ENCODE assay signal across 9 cellular contexts in the genomic region with DNA sequence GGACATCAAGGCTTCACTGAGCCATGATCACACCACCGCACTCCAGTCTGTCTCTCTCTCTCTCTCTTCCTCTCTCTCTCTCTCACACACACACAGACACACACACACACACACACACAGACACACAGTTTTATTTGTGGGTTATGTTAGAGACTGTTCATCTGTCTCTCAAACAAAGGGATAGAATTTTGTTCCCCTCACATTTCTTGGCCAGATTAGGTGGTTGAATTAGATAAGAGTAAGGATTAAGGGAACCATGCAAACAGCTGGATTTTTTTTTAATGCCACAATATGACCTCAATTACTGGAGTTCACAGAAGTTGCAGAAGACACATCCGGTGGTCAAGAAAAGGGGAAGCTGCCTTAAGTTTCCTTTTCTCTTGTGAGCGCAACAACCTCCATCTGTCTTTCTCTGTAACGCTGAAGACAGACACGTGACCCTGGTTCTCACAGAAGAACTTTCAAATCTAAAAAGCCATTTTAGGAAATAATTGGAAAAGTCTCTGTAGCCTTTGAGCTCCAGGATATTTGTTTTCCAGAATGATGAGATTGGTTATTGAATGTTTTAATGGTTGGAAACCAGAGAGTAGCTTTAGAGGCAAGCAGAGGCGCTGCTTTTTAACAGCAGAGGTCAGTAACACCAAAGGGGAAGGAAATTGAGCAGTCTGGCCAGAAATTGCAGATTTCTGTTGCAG. TPM values are rescaled to one million over a fixed set of nuclear protein-coding genes. Genes with fewer than 3 reads are reported as not detected.
DNase-seq lines count a peak whose midpoint lies in the region; TF ChIP-seq lines count a peak whose summit lies in the region.
"Had no signal": no experiment of that assay in that cellular context is flagged by ENCODE, and none has a peak within 500 bp of the region (broad histone marks: within the 10 kb centered on the region; RNA-seq: fewer than 3 reads in every experiment).

No MANE protein-coding gene starts in this region.

- H3F3A ChIP-seq in MM.1S (ENCODE audit: insufficient read depth, low read length) = peaks cover 8% of the 10 kb centered on the region; the same call in 1 of the 2 replicates

- WGBS in liver = 16% methylated on average over 6 of the region's 6 CpGs

- H3K27ac Mint-ChIP-seq in brain = peak overlapping the region in 1 of 5 experiments; percentile 33

- POLR2A ChIA-PET in HEK293T (lab: Yijun Ruan, JAX) = no interaction called here

- TF ChIP-seq CTCF in AG09309 (IDR thresholded peaks at IDR 0.05; ENCODE audit: control insufficient read depth, insufficient read depth, low read depth, low read length, missing control alignments) = peak; percentile 56
- TF ChIP-seq CTCF in GM12872 (IDR thresholded peaks at IDR 0.05; ENCODE audit: insufficient read depth, low read depth, low read length) = peak; percentile 74
- peak; percentile 75 for TF ChIP-seq CTCF in MM.1S (IDR thresholded peaks at IDR 0.05; ENCODE audit: low read length)
- peak; percentile 72 to 76 for TF ChIP-seq CTCF in brain (conservative IDR thresholded peaks at IDR 0.05)
- peak; percentile 90 for TF ChIP-seq CTCF in liver (IDR thresholded peaks at IDR 0.05; ENCODE audit: low read depth, low read length, missing input control)

- peak overlapping the region; percentile 58 for H3K4me2 ChIP-seq in MM.1S (ENCODE audit: low read depth, low read length)

- no peaks in the 10 kb centered on the region for H3K27me3 ChIP-seq in MM.1S (replicated peaks; ENCODE audit: insufficient read depth, low read length)
- H3K27me3 ChIP-seq in liver (ENCODE audit: control insufficient read depth in 4 of 4, insufficient read depth in 4 of 4, low read length in 3 of 4) = no peaks in the 10 kb centered on the region

- no peak overlapping the region for H3K4me3 Mint-ChIP-seq in brain

- H3K4me3 ChIP-seq in AG09309 (ENCODE audit: control insufficient read depth, low read depth, low read length) (no peak overlapping the region), MM.1S (ENCODE audit: low read length) (peak overlapping the region; percentile 39), liver (ENCODE audit: low read depth in 1 of 3, low read length in 3 of 3) (peak overlapping the region in 2 of 3 donors; percentile 5 to 19)

- H3K27ac ChIP-seq in MM.1S (ENCODE audit: low read length) = no peak overlapping the region
- H3K27ac ChIP-seq in liver (ENCODE audit: low read depth in 1 of 2, low read length in 2 of 2) = peak overlapping the region; percentile 90

- H3K27me3 Mint-ChIP-seq in brain = no peaks in the 10 kb centered on the region

- CTCF ChIA-PET in HEK293T (lab: Yijun Ruan, JAX) = interaction anchor here (0.5 to 2.2 kb wide), 11 partner anchors 30 to 462 kb away, joined by 3 to 12 read pairs (median 4); no protein-coding TSS in a partner anchor

- peak overlapping the region; percentile 33 for H2AFZ ChIP-seq in MM.1S (ENCODE audit: low read length)

- no peaks in the 10 kb centered on the region for H3K9me2 ChIP-seq in MM.1S (replicated peaks; ENCODE audit: insufficient read depth, low read length)

- H3K9me3 ChIP-seq in MM.1S (replicated peaks; ENCODE audit: insufficient read depth, low read length) (no peaks in the 10 kb centered on the region), liver (ENCODE audit: control insufficient read depth in 4 of 4, low read length in 3 of 4) (no peaks in the 10 kb centered on the region)

- no peaks in the 10 kb centered on the region for H3K36me3 ChIP-seq in MM.1S (replicated peaks; ENCODE audit: insufficient read depth, low read length)
- H3K36me3 ChIP-seq in liver (ENCODE audit: control insufficient read depth in 4 of 4, insufficient read depth in 3 of 4, low read depth in 1 of 4, low read length in 3 of 4) = no peaks in the 10 kb centered on the region

- peaks cover 0 to 9% (median 6%) of the 10 kb centered on the region in 5 experiments for H3K9me3 Mint-ChIP-seq in brain

- H3K36me3 Mint-ChIP-seq in brain = no peaks in the 10 kb centered on the region

- H3K4me1 Mint-ChIP-seq in brain = peaks cover 12% of the 10 kb centered on the region

- H3K79me2 ChIP-seq in MM.1S (ENCODE audit: low read length) = no peaks in the 10 kb centered on the region

- H3K4me1 ChIP-seq in MM.1S (ENCODE audit: low read length) (peaks cover 8% of the 10 kb centered on the region), liver (ENCODE audit: control insufficient read depth in 4 of 4, insufficient read depth in 4 of 4, low read length in 3 of 4) (peaks cover 6 to 19% (median 12%) of the 10 kb centered on the region in 4 donors)

- TF ChIP-seq RAD21 in liver (IDR thresholded peaks at IDR 0.05) = peak; percentile 96 to 99

- H3K9ac ChIP-seq in MM.1S (ENCODE audit: low read length) (no peak overlapping the region), liver (ENCODE audit: low read depth in 1 of 2, low read length in 2 of 2) (peak overlapping the region; percentile 86 to 91)

- DNase-seq in AG09309 (ENCODE audit: low read depth) (no peak), HEK293T (ENCODE audit: extremely low spot score) (peak; percentile 19), MM.1S (peak; percentile 69), NCI-H2029 (lab: John Stamatoyannopoulos, UW) (no peak), activated gamma-delta T cell (lab: John Stamatoyannopoulos, UW) (no peak)

- no peaks in the 10 kb centered on the region for H4K20me1 ChIP-seq in MM.1S (ENCODE audit: insufficient read depth, low read length)

TF ChIP-seq in HEK293T, 16 proteins besides CTCF, POLR2A, EP300 and RAD21:
- TF ChIP-seq FOXM1 (IDR thresholded peaks at IDR 0.05; ENCODE audit: borderline replicate concordance) (no peak), L3MBTL2 (conservative IDR thresholded peaks at IDR 0.05) (no peak), FOXA1 (IDR thresholded peaks at IDR 0.05) (no peak), ZNF384 (IDR thresholded peaks at IDR 0.05) (no peak), ELF4 (IDR thresholded peaks at IDR 0.05) (no peak), SUZ12 (IDR thresholded peaks at IDR 0.05) (no peak), ARNT (IDR thresholded peaks at IDR 0.05) (no peak), TARDBP (IDR thresholded peaks at IDR 0.05) (no peak), CTBP1 (IDR thresholded peaks at IDR 0.05; ENCODE audit: borderline replicate concordance) (no peak), NFRKB (IDR thresholded peaks at IDR 0.05) (no peak), BHLHE40 (IDR thresholded peaks at IDR 0.05; ENCODE audit: borderline replicate concordance) (no peak), LEF1 (IDR thresholded peaks at IDR 0.05; ENCODE audit: borderline replicate concordance) (no peak), SP1 (IDR thresholded peaks at IDR 0.05) (no peak)
- TF ChIP-seq, protein P1, sequence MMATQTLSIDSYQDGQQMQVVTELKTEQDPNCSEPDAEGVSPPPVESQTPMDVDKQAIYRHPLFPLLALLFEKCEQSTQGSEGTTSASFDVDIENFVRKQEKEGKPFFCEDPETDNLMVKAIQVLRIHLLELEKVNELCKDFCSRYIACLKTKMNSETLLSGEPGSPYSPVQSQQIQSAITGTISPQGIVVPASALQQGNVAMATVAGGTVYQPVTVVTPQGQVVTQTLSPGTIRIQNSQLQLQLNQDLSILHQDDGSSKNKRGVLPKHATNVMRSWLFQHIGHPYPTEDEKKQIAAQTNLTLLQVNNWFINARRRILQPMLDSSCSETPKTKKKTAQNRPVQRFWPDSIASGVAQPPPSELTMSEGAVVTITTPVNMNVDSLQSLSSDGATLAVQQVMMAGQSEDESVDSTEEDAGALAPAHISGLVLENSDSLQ (IDR thresholded peaks at IDR 0.05) = no peak

TF ChIP-seq in liver, 16 proteins besides CTCF, POLR2A, EP300 and RAD21 (continues in another document):
- TF ChIP-seq HNF4A (conservative IDR thresholded peaks at IDR 0.05) (peak in 1 of 2 donors; percentile 50), TAF1 (conservative IDR thresholded peaks at IDR 0.05) (no peak), JUND (IDR thresholded peaks at IDR 0.05) (no peak), FOXA2 (IDR thresholded peaks at IDR 0.05) (no peak), NR2F2 (IDR thresholded peaks at IDR 0.05) (peak; percentile 41), GABPA (IDR thresholded peaks at IDR 0.05 in 1 of 2, conservative IDR thresholded peaks at IDR 0.05 in 1 of 2) (no peak), YY1 (IDR thresholded peaks at IDR 0.05) (peak; percentile 65), EGR1 (IDR thresholded peaks at IDR 0.05; ENCODE audit: low read depth in 2 of 2) (no peak), RXRA (IDR thresholded peaks at IDR 0.05) (peak; percentile 39 to 73), FOXA1 (IDR thresholded peaks at IDR 0.05) (no peak), HNF4G (IDR thresholded peaks at IDR 0.05) (no peak)
- TF ChIP-seq, protein P2, sequence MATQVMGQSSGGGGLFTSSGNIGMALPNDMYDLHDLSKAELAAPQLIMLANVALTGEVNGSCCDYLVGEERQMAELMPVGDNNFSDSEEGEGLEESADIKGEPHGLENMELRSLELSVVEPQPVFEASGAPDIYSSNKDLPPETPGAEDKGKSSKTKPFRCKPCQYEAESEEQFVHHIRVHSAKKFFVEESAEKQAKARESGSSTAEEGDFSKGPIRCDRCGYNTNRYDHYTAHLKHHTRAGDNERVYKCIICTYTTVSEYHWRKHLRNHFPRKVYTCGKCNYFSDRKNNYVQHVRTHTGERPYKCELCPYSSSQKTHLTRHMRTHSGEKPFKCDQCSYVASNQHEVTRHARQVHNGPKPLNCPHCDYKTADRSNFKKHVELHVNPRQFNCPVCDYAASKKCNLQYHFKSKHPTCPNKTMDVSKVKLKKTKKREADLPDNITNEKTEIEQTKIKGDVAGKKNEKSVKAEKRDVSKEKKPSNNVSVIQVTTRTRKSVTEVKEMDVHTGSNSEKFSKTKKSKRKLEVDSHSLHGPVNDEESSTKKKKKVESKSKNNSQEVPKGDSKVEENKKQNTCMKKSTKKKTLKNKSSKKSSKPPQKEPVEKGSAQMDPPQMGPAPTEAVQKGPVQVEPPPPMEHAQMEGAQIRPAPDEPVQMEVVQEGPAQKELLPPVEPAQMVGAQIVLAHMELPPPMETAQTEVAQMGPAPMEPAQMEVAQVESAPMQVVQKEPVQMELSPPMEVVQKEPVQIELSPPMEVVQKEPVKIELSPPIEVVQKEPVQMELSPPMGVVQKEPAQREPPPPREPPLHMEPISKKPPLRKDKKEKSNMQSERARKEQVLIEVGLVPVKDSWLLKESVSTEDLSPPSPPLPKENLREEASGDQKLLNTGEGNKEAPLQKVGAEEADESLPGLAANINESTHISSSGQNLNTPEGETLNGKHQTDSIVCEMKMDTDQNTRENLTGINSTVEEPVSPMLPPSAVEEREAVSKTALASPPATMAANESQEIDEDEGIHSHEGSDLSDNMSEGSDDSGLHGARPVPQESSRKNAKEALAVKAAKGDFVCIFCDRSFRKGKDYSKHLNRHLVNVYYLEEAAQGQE (IDR thresholded peaks at IDR 0.05) = no peak
- TF ChIP-seq, protein P3, sequence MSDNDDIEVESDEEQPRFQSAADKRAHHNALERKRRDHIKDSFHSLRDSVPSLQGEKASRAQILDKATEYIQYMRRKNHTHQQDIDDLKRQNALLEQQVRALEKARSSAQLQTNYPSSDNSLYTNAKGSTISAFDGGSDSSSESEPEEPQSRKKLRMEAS (IDR thresholded peaks at IDR 0.05) = no peak
- TF ChIP-seq, protein P4, sequence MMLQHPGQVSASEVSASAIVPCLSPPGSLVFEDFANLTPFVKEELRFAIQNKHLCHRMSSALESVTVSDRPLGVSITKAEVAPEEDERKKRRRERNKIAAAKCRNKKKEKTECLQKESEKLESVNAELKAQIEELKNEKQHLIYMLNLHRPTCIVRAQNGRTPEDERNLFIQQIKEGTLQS (IDR thresholded peaks at IDR 0.05) = peak; percentile 61

RNA-seq across cellular contexts. Expression of gene LGSN, which starts 33.0 kb away (rescaled TPM):
- 5.6 TPM for polyA plus RNA-seq in brain (ENCODE audit: insufficient read depth, low read depth, low replicate concordance)
- total RNA-seq in liver = under 1 TPM; 0.25 to 0.33 TPM
- polyA plus RNA-seq in liver = under 1 TPM; 0.03 to 0.19 TPM
- total RNA-seq: T-helper 1 cell treated with Interleukin-12 subunit alpha and Interleukin-12 subunit beta and Interleukin-4 antibody, amounts not matched to agents 30 ng/mL and 1 ng/mL, for 36 hours had no signal

Comparison
In these comparisons a context has a peak if more than half of its experiments do, and no peak if none do; other contexts are left out.
1. DNase-seq: peak in HEK293T (single experiment) and MM.1S (single experiment); none in AG09309 (single experiment), NCI-H2029 (single experiment) and activated gamma-delta T cell (single experiment).
2. Peak in every context shown above with its lines, with median percentiles within 50 percentile points of each other: CTCF ChIP-seq.